In the genomic region with DNA sequence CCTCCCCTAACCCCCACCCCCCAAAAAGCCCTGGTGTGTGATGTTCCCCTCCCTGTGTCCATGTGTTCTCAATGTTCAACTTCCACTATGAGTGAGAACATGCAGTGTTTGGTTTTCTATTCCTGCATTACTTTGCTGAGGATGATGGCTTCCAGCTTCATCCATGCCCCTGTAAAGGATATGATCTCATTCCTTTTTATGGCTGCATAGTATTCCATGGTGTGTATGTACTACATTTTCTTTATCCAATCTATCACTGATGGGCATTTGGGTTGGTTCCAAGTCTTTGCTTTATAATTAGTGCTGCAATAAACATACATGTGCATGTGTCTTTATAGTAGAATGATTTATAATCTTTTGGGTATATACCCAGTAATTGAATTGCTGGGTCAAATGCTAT, we compare ENCODE assay signal across 15 cellular contexts. TPM values are rescaled to one million over a fixed set of nuclear protein-coding genes. Genes with fewer than 3 reads are reported as not detected.
"Had no signal": no experiment of that assay in that cellular context is flagged by ENCODE, and none has a peak within 500 bp of the region (broad histone marks: within the 10 kb centered on the region; RNA-seq: fewer than 3 reads in every experiment).

No MANE protein-coding gene starts in this region.

RNA-seq across cellular contexts. Expression of gene TMEM247, which starts 43.0 kb away (rescaled TPM):
- total RNA-seq: activated B cell treated with CpG ODN at 0.5 μM for 24 hours; activated CD4-positive, alpha-beta memory T cell treated with anti-CD3 and anti-CD28 coated beads for 36 hours; activated CD4-positive, alpha-beta memory T cell treated with anti-CD3 and anti-CD28 coated beads, Interleukin-2, amount 10 ng/mL, durations not matched to agents 7 days and 5 days; activated CD4-positive, alpha-beta T cell treated with anti-CD3 and anti-CD28 coated beads for 36 hours; activated CD4-positive, alpha-beta T cell treated with anti-CD3 and anti-CD28 coated beads, Interleukin-2, amount 10 ng/mL, durations not matched to agents 24 days and 14 days; activated CD4-positive, alpha-beta T cell treated with anti-CD3 and anti-CD28 coated beads, Interleukin-2, amount 10 ng/mL, durations not matched to agents 7 days and 5 days; activated CD8-positive, alpha-beta memory T cell treated with anti-CD3 and anti-CD28 coated beads for 36 hours; activated CD8-positive, alpha-beta memory T cell treated with anti-CD3 and anti-CD28 coated beads, Interleukin-2, amount 10 ng/mL, durations not matched to agents 7 days and 5 days; activated CD8-positive, alpha-beta T cell treated with anti-CD3 and anti-CD28 coated beads for 36 hours; activated CD8-positive, alpha-beta T cell treated with anti-CD3 and anti-CD28 coated beads, Interleukin-2, amount 10 ng/mL, durations not matched to agents 7 days and 5 days; T-cell; T-helper 1 cell treated with Interleukin-12 subunit alpha and Interleukin-12 subunit beta and Interleukin-4 antibody, amounts not matched to agents 30 ng/mL and 1 ng/mL, for 36 hours; T-helper 17 cell; T-helper 2 cell treated with Interferon-gamma antibody and Interleukin-4, amounts not matched to agents 100 ng/mL and 5 ng/mL, for 36 hours; WTC11 had no signal
